ENCODE assay signal across 17 cellular contexts in genomic region chr2:60518567-60518966, GRCh38.
"Had no signal": no experiment of that assay in that cellular context is flagged by ENCODE, and none has a peak within 500 bp of the region (broad histone marks: within the 10 kb centered on the region; RNA-seq: fewer than 3 reads in every experiment).

No MANE protein-coding gene starts in this region.

- H3K36me3 ChIP-seq: gastroesophageal sphincter, left ventricle myocardium inferior, neutrophil, upper lobe of right lung had no signal

- H3K27ac ChIP-seq: coronary artery, gastroesophageal sphincter, left ventricle myocardium inferior, neutrophil, upper lobe of right lung had no signal

- H3K27ac Mint-ChIP-seq: activated CD4-positive, alpha-beta T cell treated with anti-CD3 and anti-CD28 coated beads for 36 hours; activated CD8-positive, alpha-beta T cell treated with anti-CD3 and anti-CD28 coated beads for 36 hours; activated naive CD4-positive, alpha-beta T cell treated with anti-CD3 and anti-CD28 coated beads for 36 hours had no signal

- ATAC-seq: activated CD4-positive, alpha-beta T cell treated with anti-CD3 and anti-CD28 coated beads for 36 hours; activated CD8-positive, alpha-beta T cell treated with anti-CD3 and anti-CD28 coated beads for 36 hours; gastroesophageal sphincter; right cardiac atrium; upper lobe of right lung had no signal

- FAIRE-seq: keratinocyte had no signal

- H3K9me3 Mint-ChIP-seq: activated CD8-positive, alpha-beta T cell treated with anti-CD3 and anti-CD28 coated beads for 36 hours; activated naive CD4-positive, alpha-beta T cell treated with anti-CD3 and anti-CD28 coated beads for 36 hours had no signal

- H3K27me3 ChIP-seq: gastroesophageal sphincter, neutrophil, spleen, upper lobe of right lung had no signal

- H3K9me3 ChIP-seq: gastroesophageal sphincter, left ventricle myocardium inferior, neutrophil, spleen, upper lobe of right lung had no signal

- H3K4me3 ChIP-seq: coronary artery, gastroesophageal sphincter, left ventricle myocardium inferior, spleen, upper lobe of right lung had no signal

- DNase-seq: activated CD4-positive, alpha-beta T cell treated with anti-CD3 and anti-CD28 coated beads for 36 hours; activated CD8-positive, alpha-beta memory T cell treated with anti-CD3 and anti-CD28 coated beads, Interleukin-2, amount 50 U/mL, for 48 hours; activated CD8-positive, alpha-beta T cell treated with anti-CD3 and anti-CD28 coated beads for 36 hours; activated naive CD4-positive, alpha-beta T cell treated with anti-CD3 and anti-CD28 coated beads for 36 hours; effector memory CD4-positive, alpha-beta T cell; left ventricle myocardium inferior; posterior cingulate gyrus; right cardiac atrium; spleen; stimulated activated CD4-positive, alpha-beta T cell treated with anti-CD3 and anti-CD28 coated beads, Interleukin-1b, Interleukin-23, amount 100 ng/mL, for 48 hours; stimulated activated naive CD4-positive, alpha-beta T cell treated with Interleukin-2 at 50 U/mL for 16 hours; T-helper 9 cell; upper lobe of right lung had no signal

- H3K4me3 Mint-ChIP-seq: activated CD4-positive, alpha-beta T cell treated with anti-CD3 and anti-CD28 coated beads for 36 hours; activated CD8-positive, alpha-beta T cell treated with anti-CD3 and anti-CD28 coated beads for 36 hours; activated naive CD4-positive, alpha-beta T cell treated with anti-CD3 and anti-CD28 coated beads for 36 hours had no signal
